In genomic region chr2:19559596-19560240, GRCh38 we compare ENCODE assay signal across 1 cellular context.
TF ChIP-seq lines count a peak whose summit lies in the region.

No MANE protein-coding gene starts in this region.

TF ChIP-seq in HepG2, 621 proteins besides CTCF, POLR2A, EP300 and RAD21 (continued from another document):
- TF ChIP-seq ZNF512 (CRISPR knock-in tag; IDR thresholded peaks at IDR 0.05) (no peak), ZNF484 (CRISPR knock-in tag; IDR thresholded peaks at IDR 0.05; ENCODE audit: borderline replicate concordance, low read depth) (no peak), ARID5B (CRISPR knock-in tag; IDR thresholded peaks at IDR 0.05) (0 out of 2 replicates have a peak, but pooled peaks have one; percentile 37), FOXP4 (CRISPR knock-in tag; IDR thresholded peaks at IDR 0.05) (peak; percentile 45; the same call in 1 of the 2 replicates), RXRB (CRISPR knock-in tag; IDR thresholded peaks at IDR 0.05; ENCODE audit: borderline replicate concordance) (no peak), WIZ (CRISPR knock-in tag; IDR thresholded peaks at IDR 0.05) (no peak), MEIS1 (CRISPR knock-in tag; IDR thresholded peaks at IDR 0.05; ENCODE audit: borderline replicate concordance) (no peak), ZSCAN5A (CRISPR knock-in tag; IDR thresholded peaks at IDR 0.05; ENCODE audit: borderline replicate concordance) (no peak), RBAK (CRISPR knock-in tag; IDR thresholded peaks at IDR 0.05) (no peak), KLF6 (CRISPR knock-in tag; IDR thresholded peaks at IDR 0.05) (no peak), XBP1 (CRISPR knock-in tag; IDR thresholded peaks at IDR 0.05) (no peak), PCBP2 (optimal IDR thresholded peaks at IDR 0.05; ENCODE audit: low read depth, low read length, poor library complexity, severe bottlenecking) (no peak), NFE2 (CRISPR knock-in tag; IDR thresholded peaks at IDR 0.05) (no peak), CENPX (CRISPR knock-in tag; IDR thresholded peaks at IDR 0.05) (no peak), CAMTA2 (CRISPR knock-in tag; IDR thresholded peaks at IDR 0.05; ENCODE audit: borderline replicate concordance) (no peak), SYNCRIP (IDR thresholded peaks at IDR 0.05; ENCODE audit: insufficient read depth, low read depth, low read length) (no peak), ZBED4 (CRISPR knock-in tag; IDR thresholded peaks at IDR 0.05; ENCODE audit: borderline replicate concordance) (no peak), HNRNPK (IDR thresholded peaks at IDR 0.05; ENCODE audit: low read depth, low read length, poor library complexity, severe bottlenecking) (no peak), GABPA (IDR thresholded peaks at IDR 0.05; ENCODE audit: low read depth, low read length) (no peak), GABPA (CRISPR knock-in tag; IDR thresholded peaks at IDR 0.05; ENCODE audit: low read depth) (no peak), SRSF9 (IDR thresholded peaks at IDR 0.05; ENCODE audit: borderline replicate concordance, insufficient read depth, low read depth, low read length, poor library complexity, severe bottlenecking) (no peak), ZNF674 (CRISPR knock-in tag; IDR thresholded peaks at IDR 0.05; ENCODE audit: low read depth) (no peak), ZNF749 (CRISPR knock-in tag; IDR thresholded peaks at IDR 0.05; ENCODE audit: borderline replicate concordance) (no peak), TP53 (CRISPR knock-in tag; conservative IDR thresholded peaks at IDR 0.05) (no peak), SMAD3 (CRISPR knock-in tag; IDR thresholded peaks at IDR 0.05) (no peak), ZBTB38 (CRISPR knock-in tag; IDR thresholded peaks at IDR 0.05) (no peak), ZNF597 (CRISPR knock-in tag; IDR thresholded peaks at IDR 0.05) (no peak), ETS1 (CRISPR knock-in tag; IDR thresholded peaks at IDR 0.05) (no peak), TOPORS (CRISPR knock-in tag; IDR thresholded peaks at IDR 0.05) (no peak), TBX3 (IDR thresholded peaks at IDR 0.05; ENCODE audit: borderline replicate concordance) (no peak), XRCC5 (optimal IDR thresholded peaks at IDR 0.05; ENCODE audit: low read length) (no peak), ZNF138 (CRISPR knock-in tag; IDR thresholded peaks at IDR 0.05; ENCODE audit: low read depth) (no peak), ZNF251 (CRISPR knock-in tag; IDR thresholded peaks at IDR 0.05) (no peak), JUNB (CRISPR knock-in tag; IDR thresholded peaks at IDR 0.05; ENCODE audit: borderline replicate concordance) (no peak), FOXA3 (CRISPR knock-in tag; IDR thresholded peaks at IDR 0.05) (peak; percentile 23; the same call in 1 of the 2 replicates)
